In the genomic region with DNA sequence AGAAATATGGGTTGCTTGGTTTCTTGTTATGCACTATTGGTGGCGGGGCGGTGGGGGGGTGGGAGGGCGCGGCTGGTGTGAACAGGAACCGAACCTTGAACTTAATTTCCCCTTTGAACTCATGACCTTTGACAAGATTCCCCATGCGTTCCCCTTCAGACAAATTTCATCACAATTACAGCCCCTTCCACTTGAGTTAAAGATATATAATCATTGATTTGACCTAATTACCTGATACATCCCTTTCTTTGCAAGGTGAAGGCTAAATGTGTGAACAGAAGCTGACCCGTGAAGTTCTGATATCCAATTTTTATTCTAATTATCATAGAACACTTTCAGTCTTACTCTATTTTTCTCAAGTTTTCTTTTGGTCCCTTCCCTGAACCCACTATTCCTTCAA, we compare ENCODE assay signal across 15 cellular contexts.
DNase-seq lines count a peak whose midpoint lies in the region; ATAC-seq, FAIRE-seq and TF ChIP-seq lines count a peak whose summit lies in the region.
"Had no signal": no experiment of that assay in that cellular context is flagged by ENCODE, and none has a peak within 500 bp of the region (broad histone marks: within the 10 kb centered on the region; RNA-seq: fewer than 3 reads in every experiment).

No MANE protein-coding gene starts in this region.

- peak; percentile 10 for DNase-seq in NOMO-1 treated with DMSO at 0.1 percent for 48 hours (lab: John Stamatoyannopoulos, UW; ENCODE audit: unreplicated experiment)
- DNase-seq in NOMO-1 (lab: John Stamatoyannopoulos, UW; ENCODE audit: unreplicated experiment in 2 of 2), result no peak
- DNase-seq in K562 (ENCODE audit: extremely low read depth in 1 of 4, low spot score in 3 of 4), result no peak
- no peak for DNase-seq in natural killer cell
- DNase-seq in type B pancreatic cell (ENCODE audit: extremely low spot score, unreplicated experiment), result no peak
- DNase-seq in GM13976 (ENCODE audit: low spot score), result no peak
- DNase-seq in CD8-positive, alpha-beta T cell, result no peak
- no peak for DNase-seq in Kasumi-1 (lab: John Stamatoyannopoulos, UW)
- DNase-seq: 8988T, AML-193, DMS53, GF-D8, GOT3, H9 had no signal

- POLR2A ChIA-PET in K562 (lab: Yijun Ruan, JAX), result no interaction called here
- POLR2A ChIA-PET in CD8-positive, alpha-beta T cell (lab: Charles Lee), result no interaction called here

- intact Hi-C loops in K562 (cut with micrococcal nuclease) (no loop called here), natural killer cell (cut with micrococcal nuclease) (no loop called here)
- intact Hi-C loops in CD8-positive, alpha-beta T cell (cut with DNase I, micrococcal nuclease), result no loop called here

- no peak for ATAC-seq in K562
- ATAC-seq in natural killer cell, result peak in 2 of 3 donors; percentile 39 to 64
- ATAC-seq in CD8-positive, alpha-beta T cell, result no peak

- CTCF ChIA-PET in K562 (lab: Yijun Ruan, JAX; ENCODE audit: low intra/inter-chr PET ratio), result no interaction called here
- CTCF ChIA-PET in CD8-positive, alpha-beta T cell (lab: Charles Lee), result interaction anchor here (0.9 kb wide), 1 partner anchor 9 kb away, joined by 3 read pairs; no protein-coding TSS in a partner anchor

- H3K9me3 Mint-ChIP-seq in natural killer cell, result no peaks in the 10 kb centered on the region
- no peaks in the 10 kb centered on the region for H3K9me3 Mint-ChIP-seq in type B pancreatic cell
- no peaks in the 10 kb centered on the region for H3K9me3 Mint-ChIP-seq in CD8-positive, alpha-beta T cell
- H3K9me3 Mint-ChIP-seq: H9 had no signal

- H3K4me1 Mint-ChIP-seq in natural killer cell (peaks cover 58 to 61% of the 10 kb centered on the region in 2 donors), type B pancreatic cell (ENCODE audit: unreplicated experiment) (peaks cover 32% of the 10 kb centered on the region)
- peaks cover 27% of the 10 kb centered on the region for H3K4me1 Mint-ChIP-seq in CD8-positive, alpha-beta T cell (ENCODE audit: low read depth)

- no peaks in the 10 kb centered on the region for H3K79me2 ChIP-seq in K562 (ENCODE audit: control insufficient read depth, insufficient read depth, low read length)

- in situ Hi-C loops in K562 (cut with MboI), result no loop called here
- in situ Hi-C loops in GM13976 (cut with MboI; ENCODE audit: low sequenced_read_pairs, unreplicated experiment), result no loop called here

- TF ChIP-seq CTCF in K562 (IDR thresholded peaks at IDR 0.05 in 2 of 3, conservative IDR thresholded peaks at IDR 0.05 in 1 of 3; ENCODE audit: insufficient read depth in 2 of 3, low read depth in 1 of 3, low read length in 3 of 3) (no peak), natural killer cell (IDR thresholded peaks at IDR 0.05) (no peak), type B pancreatic cell (conservative IDR thresholded peaks at IDR 0.05) (no peak), GM13976 (IDR thresholded peaks at IDR 0.05; ENCODE audit: borderline replicate concordance, control extremely low read depth, extremely low read depth, insufficient read depth, missing control alignments) (no peak)
- no peak for TF ChIP-seq CTCF in CD8-positive, alpha-beta T cell (IDR thresholded peaks at IDR 0.05)

- no peaks in the 10 kb centered on the region for H3K9me1 ChIP-seq in K562 (ENCODE audit: control insufficient read depth, insufficient read depth, low read length)

- TF ChIP-seq RAD21 in K562 (CRISPR knock-in tag; conservative IDR thresholded peaks at IDR 0.05 in 1 of 2, IDR thresholded peaks at IDR 0.05 in 1 of 2), result no peak

- no peak for FAIRE-seq in K562 (lab: Jason Lieb, UNC)

- H3K4me3 ChIP-seq in K562, result no peak overlapping the region
- H3K4me3 ChIP-seq in CD8-positive, alpha-beta T cell (ENCODE audit: low read depth, low read length), result no peak overlapping the region
- H3K4me3 ChIP-seq: BLaER1 had no signal

- H3K4me2 ChIP-seq in K562 (ENCODE audit: insufficient read depth, low read length), result no peak overlapping the region
- H3K4me2 ChIP-seq: BLaER1 had no signal

- WGBS in K562 (ENCODE audit: insufficient coverage, low coverage, missing lambda C conversion rate), result 49% methylated on average over 7 of the region's 7 CpGs

- H3K27ac Mint-ChIP-seq in natural killer cell, result peak overlapping the region; percentile 64 to 84
- H3K27ac Mint-ChIP-seq in type B pancreatic cell, result peak overlapping the region; percentile 12
- H3K27ac Mint-ChIP-seq in CD8-positive, alpha-beta T cell, result no peak overlapping the region
- H3K27ac Mint-ChIP-seq: H9 had no signal

- peak overlapping the region; percentile 34; the same call in 1 of the 2 replicates for H2AFZ ChIP-seq in K562 (ENCODE audit: low read depth, low read length)

- H3K27me3 Mint-ChIP-seq in natural killer cell (ENCODE audit: low read depth in 2 of 2), result no peaks in the 10 kb centered on the region
- no peaks in the 10 kb centered on the region for H3K27me3 Mint-ChIP-seq in type B pancreatic cell
- H3K27me3 Mint-ChIP-seq in CD8-positive, alpha-beta T cell (ENCODE audit: low read depth), result no peaks in the 10 kb centered on the region

- peaks cover 0 to 8% of the 10 kb centered on the region in 2 experiments; a peak in 3 of 5 replicates for H3K4me1 ChIP-seq in K562 (replicated peaks in 1 of 2; ENCODE audit: control insufficient read depth in 2 of 2, insufficient read depth in 2 of 2, low read length in 2 of 2)
- no peaks in the 10 kb centered on the region for H3K4me1 ChIP-seq in CD8-positive, alpha-beta T cell (ENCODE audit: insufficient read depth, low read length)

- H3K9me3 ChIP-seq in K562 (replicated peaks; ENCODE audit: control insufficient read depth, insufficient read depth, low read depth, low read length), result no peaks in the 10 kb centered on the region
- no peaks in the 10 kb centered on the region for H3K9me3 ChIP-seq in CD8-positive, alpha-beta T cell (ENCODE audit: low read length)
- H3K9me3 ChIP-seq: BLaER1 had no signal

- H3K27me3 ChIP-seq in K562 (ENCODE audit: control insufficient read depth in 2 of 2, insufficient read depth in 2 of 2, low read length in 2 of 2), result no peaks in the 10 kb centered on the region
- no peaks in the 10 kb centered on the region for H3K27me3 ChIP-seq in CD8-positive, alpha-beta T cell (ENCODE audit: insufficient read depth, low read length)

- H4K20me1 ChIP-seq in K562 (replicated peaks; ENCODE audit: control insufficient read depth, insufficient read depth, low read length), result no peaks in the 10 kb centered on the region
- H4K20me1 ChIP-seq: BLaER1 had no signal

- H3K36me3 Mint-ChIP-seq in natural killer cell (no peaks in the 10 kb centered on the region), type B pancreatic cell (no peaks in the 10 kb centered on the region)
- peaks cover 31% of the 10 kb centered on the region for H3K36me3 Mint-ChIP-seq in CD8-positive, alpha-beta T cell

- H3K27ac ChIP-seq in K562 (ENCODE audit: extremely low read depth, low read depth, low read length), result no peak overlapping the region
- H3K27ac ChIP-seq in CD8-positive, alpha-beta T cell (ENCODE audit: low read depth, low read length), result no peak overlapping the region
- H3K27ac ChIP-seq: BLaER1 had no signal

- peak overlapping the region; percentile 67 for H3K4me3 Mint-ChIP-seq in natural killer cell
- H3K4me3 Mint-ChIP-seq in type B pancreatic cell, result no peak overlapping the region
- no peak overlapping the region for H3K4me3 Mint-ChIP-seq in CD8-positive, alpha-beta T cell
- H3K4me3 Mint-ChIP-seq: H9 had no signal

- no peak overlapping the region for H3K9ac ChIP-seq in K562 (ENCODE audit: insufficient read depth in 1 of 2, low read depth in 2 of 2, low read length in 2 of 2)
- H3K9ac ChIP-seq: BLaER1 had no signal

- no TSS peak for BruUV-seq in K562 (replicated peaks; lab: Mats Ljungman, UMichigan)

- no peak for TF ChIP-seq EP300 in K562 (IDR thresholded peaks at IDR 0.05; ENCODE audit: low read length)

- TF ChIP-seq POLR2A in K562 (conservative IDR thresholded peaks at IDR 0.05), result no peak

- H3K36me3 ChIP-seq in K562 (ENCODE audit: control insufficient read depth, insufficient read depth, low read length), result no peaks in the 10 kb centered on the region
- H3K36me3 ChIP-seq in CD8-positive, alpha-beta T cell (ENCODE audit: insufficient read depth, low read length), result no peaks in the 10 kb centered on the region
- H3K36me3 ChIP-seq: BLaER1 had no signal

TF ChIP-seq in K562, 482 proteins besides CTCF, POLR2A, EP300 and RAD21:
- TF ChIP-seq NFRKB (IDR thresholded peaks at IDR 0.05; ENCODE audit: low read depth) (no peak), TBL1XR1 (IDR thresholded peaks at IDR 0.05; ENCODE audit: low read length in 2 of 2) (no peak), BRD4 (IDR thresholded peaks at IDR 0.05) (no peak), RFX5 (IDR thresholded peaks at IDR 0.05; ENCODE audit: low read depth, low read length) (no peak), ZFP36 (IDR thresholded peaks at IDR 0.05; ENCODE audit: low read depth, low read length, partially characterized antibody) (no peak), NR2C1 (IDR thresholded peaks at IDR 0.05) (peak; percentile 69), NR2C1 (tag; IDR thresholded peaks at IDR 0.05) (0 out of 2 replicates have a peak, but pooled peaks have one; percentile 37), ZBED1 (IDR thresholded peaks at IDR 0.05) (no peak), NR2F6 (CRISPR knock-in tag; IDR thresholded peaks at IDR 0.05) (no peak), NR2C2 (CRISPR knock-in tag; IDR thresholded peaks at IDR 0.05) (no peak), NR2C2 (tag; IDR thresholded peaks at IDR 0.05) (peak; percentile 42; the same call in 1 of the 2 replicates), KDM4B (IDR thresholded peaks at IDR 0.05; ENCODE audit: borderline replicate concordance in 2 of 2, low read depth in 1 of 2) (no peak), LCOR (CRISPR knock-in tag; IDR thresholded peaks at IDR 0.05) (no peak)
- TF ChIP-seq, protein P1, sequence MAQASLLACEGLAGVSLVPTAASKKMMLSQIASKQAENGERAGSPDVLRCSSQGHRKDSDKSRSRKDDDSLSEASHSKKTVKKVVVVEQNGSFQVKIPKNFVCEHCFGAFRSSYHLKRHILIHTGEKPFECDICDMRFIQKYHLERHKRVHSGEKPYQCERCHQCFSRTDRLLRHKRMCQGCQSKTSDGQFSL (CRISPR knock-in tag; IDR thresholded peaks at IDR 0.05), result no peak
- TF ChIP-seq, protein P1 (tag; IDR thresholded peaks at IDR 0.05), result peak in 1 of 2 experiments; percentile 24; a peak in 1 of 4 replicates
- TF ChIP-seq, protein P2, sequence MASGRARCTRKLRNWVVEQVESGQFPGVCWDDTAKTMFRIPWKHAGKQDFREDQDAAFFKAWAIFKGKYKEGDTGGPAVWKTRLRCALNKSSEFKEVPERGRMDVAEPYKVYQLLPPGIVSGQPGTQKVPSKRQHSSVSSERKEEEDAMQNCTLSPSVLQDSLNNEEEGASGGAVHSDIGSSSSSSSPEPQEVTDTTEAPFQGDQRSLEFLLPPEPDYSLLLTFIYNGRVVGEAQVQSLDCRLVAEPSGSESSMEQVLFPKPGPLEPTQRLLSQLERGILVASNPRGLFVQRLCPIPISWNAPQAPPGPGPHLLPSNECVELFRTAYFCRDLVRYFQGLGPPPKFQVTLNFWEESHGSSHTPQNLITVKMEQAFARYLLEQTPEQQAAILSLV (tag; IDR thresholded peaks at IDR 0.05), result no peak

Comparison
In these comparisons a context has a peak if more than half of its experiments do, and no peak if none do; other contexts are left out.
1. ATAC-seq: peak in natural killer cell (2 of 3); none in K562 (single experiment) and CD8-positive, alpha-beta T cell (single experiment).